Comparison of ENCODE assay signal across 17 cellular contexts in genomic region chr13:106153876-106154275, GRCh38.
DNase-seq lines count a peak whose midpoint lies in the region; ATAC-seq, FAIRE-seq and TF ChIP-seq lines count a peak whose summit lies in the region.
"Had no signal": no experiment of that assay in that cellular context is flagged by ENCODE, and none has a peak within 500 bp of the region (broad histone marks: within the 10 kb centered on the region; RNA-seq: fewer than 3 reads in every experiment).

No MANE protein-coding gene starts in this region.

- no peak overlapping the region for H3K4me3 ChIP-seq in IMR-90 (ENCODE audit: insufficient read depth, low read depth, low read length)
- no peak overlapping the region for H3K4me3 ChIP-seq in bronchial epithelial cell (ENCODE audit: low read depth, low read length)
- H3K4me3 ChIP-seq: GM12878 had no signal

- H3K4me2 ChIP-seq in IMR-90 (ENCODE audit: low read depth, low read length), result no peak overlapping the region

- POLR2A ChIA-PET in IMR-90 (lab: Charles Lee; ENCODE audit: unreplicated experiment), result no interaction called here

- TF ChIP-seq CTCF in IMR-90 (conservative IDR thresholded peaks at IDR 0.05; ENCODE audit: low read depth, low read length), result no peak
- TF ChIP-seq CTCF in bronchial epithelial cell (IDR thresholded peaks at IDR 0.05; ENCODE audit: insufficient read depth, low read length, severe bottlenecking), result no peak
- no peak for TF ChIP-seq CTCF in foreskin keratinocyte (conservative IDR thresholded peaks at IDR 0.05)

- intact Hi-C loops in IMR-90 (cut with micrococcal nuclease), result loop anchor here (10.0 kb wide), 1 partner anchor 819 kb away; no protein-coding TSS in a partner anchor

- H3K27me3 ChIP-seq in IMR-90 (ENCODE audit: control insufficient read depth, insufficient read depth, low read length), result no peaks in the 10 kb centered on the region
- no peaks in the 10 kb centered on the region for H3K27me3 ChIP-seq in bronchial epithelial cell (ENCODE audit: control insufficient read depth, insufficient read depth, low read length)
- H3K27me3 ChIP-seq in foreskin keratinocyte, result no peaks in the 10 kb centered on the region

- H4K8ac ChIP-seq in IMR-90 (ENCODE audit: low read depth in 2 of 2, low read length in 2 of 2), result peak overlapping the region; percentile 62 to 64

- H3K9me3 ChIP-seq in IMR-90 (ENCODE audit: control insufficient read depth, insufficient read depth, low read length), result no peaks in the 10 kb centered on the region

- H2BK20ac ChIP-seq in IMR-90 (ENCODE audit: low read depth, low read length), result peak overlapping the region; percentile 86

- no peak overlapping the region for H3K14ac ChIP-seq in IMR-90 (replicated peaks; ENCODE audit: low read depth, low read length)

- H4K91ac ChIP-seq in IMR-90 (ENCODE audit: insufficient read depth, low read depth, low read length), result peak overlapping the region; percentile 64; the same call in 1 of the 2 replicates

- H3K4me1 ChIP-seq in IMR-90 (ENCODE audit: control insufficient read depth, insufficient read depth, low read length), result peaks cover 10% of the 10 kb centered on the region
- H3K4me1 ChIP-seq in foreskin keratinocyte, result peaks cover 55% of the 10 kb centered on the region

- TF ChIP-seq RAD21 in IMR-90 (IDR thresholded peaks at IDR 0.05; ENCODE audit: low read length), result no peak

- H3K18ac ChIP-seq in IMR-90 (ENCODE audit: low read depth, low read length), result peak overlapping the region; percentile 67; the same call in 1 of the 2 replicates

- H2AK9ac ChIP-seq in IMR-90 (replicated peaks; ENCODE audit: low read depth, low read length, poor library complexity), result no peak overlapping the region

- peak overlapping the region; percentile 51; the same call in 1 of the 2 replicates for H3K4ac ChIP-seq in IMR-90 (ENCODE audit: low read depth, low read length)

- no TSS peak for BruUV-seq in IMR-90 (replicated peaks; lab: Mats Ljungman, UMichigan)

- no peak for ATAC-seq in IMR-90 (ENCODE audit: low read depth)
- no peak for ATAC-seq in foreskin keratinocyte
- ATAC-seq in GM21423 (IDR thresholded peaks at IDR 0.05; ENCODE audit: unreplicated experiment), result no peak
- ATAC-seq: GM12878, HepG2 had no signal

- peak overlapping the region; percentile 53 for H2BK5ac ChIP-seq in IMR-90 (ENCODE audit: low read depth, low read length, poor library complexity, severe bottlenecking)

- H2BK120ac ChIP-seq in IMR-90 (ENCODE audit: low read depth, low read length), result peak overlapping the region; percentile 84; the same call in 1 of the 2 replicates

- CTCF ChIA-PET in IMR-90 (lab: Yijun Ruan, JAX), result interaction anchor here (0.6 to 1.5 kb wide), 4 partner anchors 16 to 366 kb away, joined by 3 to 4 read pairs (median 4); no protein-coding TSS in a partner anchor

- no peaks in the 10 kb centered on the region for H3K36me3 ChIP-seq in IMR-90 (ENCODE audit: control insufficient read depth, insufficient read depth, low read length)
- H3K36me3 ChIP-seq in bronchial epithelial cell (ENCODE audit: control insufficient read depth, insufficient read depth, low read length), result no peaks in the 10 kb centered on the region

- TF ChIP-seq POLR2A in IMR-90 (IDR thresholded peaks at IDR 0.05; ENCODE audit: low read depth, low read length), result no peak

- H3K79me1 ChIP-seq in IMR-90 (ENCODE audit: low read depth in 1 of 2, low read length in 2 of 2), result no peaks in the 10 kb centered on the region

- no peak overlapping the region for H2AFZ ChIP-seq in IMR-90 (replicated peaks; ENCODE audit: low read length, poor library complexity)

- dilution Hi-C loops in IMR-90 (cut with HindIII; ENCODE audit: low sequenced_read_pairs, unreplicated experiment), result no loop called here

- H2AK5ac ChIP-seq in IMR-90 (ENCODE audit: low read depth, low read length), result no peak overlapping the region

- DNase-seq in IMR-90, result no peak
- peak; percentile 62 for DNase-seq in bronchial epithelial cell (ENCODE audit: low read depth)
- peak in 1 of 2 donors; percentile 72 for DNase-seq in foreskin keratinocyte
- no peak for DNase-seq in amygdala (lab: John Stamatoyannopoulos, UW)
- DNase-seq in ureter (ENCODE audit: low spot score), result no peak
- no peak for DNase-seq in activated CD4-positive, CD25-positive, alpha-beta regulatory T cell (lab: John Stamatoyannopoulos, UW)
- DNase-seq: CD4-positive, alpha-beta memory T cell; DMS79; GOT3; HCEC 1CT; HFFc6 had no signal

- FAIRE-seq in bronchial epithelial cell (lab: Jason Lieb, UNC), result no peak
- FAIRE-seq: A204.1, GM12878, HepG2, HTR-8/SVneo had no signal

- no peak overlapping the region for H3K56ac ChIP-seq in IMR-90 (ENCODE audit: extremely low read depth, insufficient read depth, low read length)

- no peak overlapping the region for H3K23ac ChIP-seq in IMR-90 (ENCODE audit: low read depth, low read length)

- in situ Hi-C loops in IMR-90 (cut with MboI; ENCODE audit: low sequenced_read_pairs), result no loop called here

- H3K9me1 ChIP-seq in IMR-90 (ENCODE audit: insufficient read depth, low read length), result 0 out of 2 replicates have a peak, but pooled peaks cover 3% of the 10 kb centered on the region

- H3K27ac ChIP-seq in IMR-90 (ENCODE audit: insufficient read depth, low read length) (no peak overlapping the region), foreskin keratinocyte (peak overlapping the region; percentile 96)
- H3K27ac ChIP-seq: C4-2B had no signal

- no peaks in the 10 kb centered on the region for H4K20me1 ChIP-seq in IMR-90 (ENCODE audit: insufficient read depth, low read length)

- no CpG with 5 or more reads among the region's 1 CpG for WGBS in IMR-90 (ENCODE audit: extremely low coverage in 2 of 2, insufficient read length in 1 of 2), 2 experiments

- no peak overlapping the region for H3K9ac ChIP-seq in IMR-90 (ENCODE audit: low read depth, low read length)

- peak overlapping the region; percentile 93; the same call in 1 of the 3 replicates for H2BK15ac ChIP-seq in IMR-90 (ENCODE audit: low read depth, low read length)

- H4K5ac ChIP-seq in IMR-90 (ENCODE audit: low read depth, low read length), result no peak overlapping the region; the same call in 1 of the 2 replicates

TF ChIP-seq in IMR-90, 13 proteins besides CTCF, POLR2A, EP300 and RAD21:
- no peak for TF ChIP-seq MAZ (IDR thresholded peaks at IDR 0.05; ENCODE audit: borderline replicate concordance, low read depth, low read length)
- TF ChIP-seq MAFK (IDR thresholded peaks at IDR 0.05; ENCODE audit: low read depth, low read length), result no peak
- no peak for TF ChIP-seq SMC3 (IDR thresholded peaks at IDR 0.05; ENCODE audit: low read depth, low read length)
- no peak for TF ChIP-seq RCOR1 (IDR thresholded peaks at IDR 0.05; ENCODE audit: insufficient replicate concordance, low read length)
- TF ChIP-seq CEBPB (IDR thresholded peaks at IDR 0.05; ENCODE audit: low read depth, low read length), result no peak
- no peak for TF ChIP-seq USF2 (IDR thresholded peaks at IDR 0.05; ENCODE audit: low read depth, low read length)
- no peak for TF ChIP-seq NFE2L2 (IDR thresholded peaks at IDR 0.05; ENCODE audit: low read depth, low read length)
- no peak for TF ChIP-seq BHLHE40 (IDR thresholded peaks at IDR 0.05; ENCODE audit: low read depth, low read length)
- TF ChIP-seq, protein P1, sequence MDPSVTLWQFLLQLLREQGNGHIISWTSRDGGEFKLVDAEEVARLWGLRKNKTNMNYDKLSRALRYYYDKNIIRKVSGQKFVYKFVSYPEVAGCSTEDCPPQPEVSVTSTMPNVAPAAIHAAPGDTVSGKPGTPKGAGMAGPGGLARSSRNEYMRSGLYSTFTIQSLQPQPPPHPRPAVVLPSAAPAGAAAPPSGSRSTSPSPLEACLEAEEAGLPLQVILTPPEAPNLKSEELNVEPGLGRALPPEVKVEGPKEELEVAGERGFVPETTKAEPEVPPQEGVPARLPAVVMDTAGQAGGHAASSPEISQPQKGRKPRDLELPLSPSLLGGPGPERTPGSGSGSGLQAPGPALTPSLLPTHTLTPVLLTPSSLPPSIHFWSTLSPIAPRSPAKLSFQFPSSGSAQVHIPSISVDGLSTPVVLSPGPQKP (IDR thresholded peaks at IDR 0.05; ENCODE audit: borderline replicate concordance, low read depth, low read length), result no peak
- no peak for TF ChIP-seq MXI1 (IDR thresholded peaks at IDR 0.05; ENCODE audit: borderline replicate concordance, low read depth, low read length)
- no peak for TF ChIP-seq RFX5 (IDR thresholded peaks at IDR 0.05; ENCODE audit: low read depth, low read length)
- no peak for TF ChIP-seq FOS (IDR thresholded peaks at IDR 0.05; ENCODE audit: low read depth, low read length)
- no peak for TF ChIP-seq CHD1 (IDR thresholded peaks at IDR 0.05; ENCODE audit: low read depth, low read length)
TF ChIP-seq in IMR-90: peak in this region for 0.
